ENCODE assay signal across 2 cellular contexts in the genomic region with DNA sequence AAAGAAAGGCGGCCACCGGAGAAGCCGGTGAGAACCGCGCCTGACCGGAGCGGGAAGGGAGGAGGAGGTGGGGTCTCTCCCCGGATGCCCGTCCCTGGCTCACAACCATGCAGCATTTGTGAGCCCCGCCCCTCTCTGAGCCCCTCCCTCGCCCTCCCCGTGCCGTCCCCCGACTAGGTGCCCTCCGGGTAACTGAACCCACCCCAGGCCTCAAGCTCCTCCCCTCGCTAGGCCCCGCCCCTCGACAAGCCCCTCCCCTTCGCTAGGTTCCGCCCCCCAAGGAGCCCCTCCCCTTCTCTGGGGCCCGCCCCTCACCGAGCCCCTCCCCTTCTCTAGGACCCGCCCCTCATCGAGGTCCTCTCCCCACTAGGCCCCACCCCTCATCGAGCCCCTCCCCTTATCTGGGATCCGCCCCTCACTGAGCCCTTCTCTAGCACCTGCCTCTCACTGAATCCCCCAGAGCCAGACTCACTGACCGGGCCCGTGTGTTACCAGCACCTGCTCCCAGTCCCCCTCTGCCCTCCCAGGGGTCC.
TF ChIP-seq lines count a peak whose summit lies in the region.

No MANE protein-coding gene starts in this region.

TF ChIP-seq in endothelial cell of umbilical vein, 7 proteins besides CTCF, POLR2A, EP300 and RAD21:
- TF ChIP-seq POLR2AphosphoS5 (IDR thresholded peaks at IDR 0.05; ENCODE audit: insufficient read depth, low read depth, low read length), result no peak
- no peak for TF ChIP-seq EZH2 (IDR thresholded peaks at IDR 0.05; ENCODE audit: borderline replicate concordance, low read depth, low read length, severe bottlenecking)
- TF ChIP-seq JUN (IDR thresholded peaks at IDR 0.05; ENCODE audit: borderline replicate concordance, insufficient read depth, insufficient read length, low read depth), result no peak
- no peak for TF ChIP-seq FOS (IDR thresholded peaks at IDR 0.05; ENCODE audit: borderline replicate concordance, insufficient read depth, low read length)
- TF ChIP-seq, protein P1, sequence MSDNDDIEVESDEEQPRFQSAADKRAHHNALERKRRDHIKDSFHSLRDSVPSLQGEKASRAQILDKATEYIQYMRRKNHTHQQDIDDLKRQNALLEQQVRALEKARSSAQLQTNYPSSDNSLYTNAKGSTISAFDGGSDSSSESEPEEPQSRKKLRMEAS (IDR thresholded peaks at IDR 0.05; ENCODE audit: insufficient read depth, insufficient read length), result no peak
- no peak for TF ChIP-seq MYC (IDR thresholded peaks at IDR 0.05; ENCODE audit: low read depth, low read length)
- TF ChIP-seq GATA2 (IDR thresholded peaks at IDR 0.05; ENCODE audit: insufficient read depth, insufficient read length, low read depth, low read length), result no peak

TF ChIP-seq in GM12891, 5 proteins besides CTCF, POLR2A, EP300 and RAD21:
- TF ChIP-seq PAX5 (IDR thresholded peaks at IDR 0.05; ENCODE audit: insufficient read depth, low read length, severe bottlenecking), result no peak
- no peak for TF ChIP-seq POLR2AphosphoS5 (IDR thresholded peaks at IDR 0.05; ENCODE audit: low read depth, low read length)
- TF ChIP-seq POU2F2 (IDR thresholded peaks at IDR 0.05; ENCODE audit: low read depth, low read length), result no peak
- TF ChIP-seq SPI1 (IDR thresholded peaks at IDR 0.05; ENCODE audit: low read depth, low read length), result no peak
- TF ChIP-seq TAF1 (IDR thresholded peaks at IDR 0.05; ENCODE audit: low read depth, low read length), result no peak
